Comparison of ENCODE assay signal across 1 cellular context in genomic region chr6:28240517-28240916, GRCh38.
TF ChIP-seq lines count a peak whose summit lies in the region.

No MANE protein-coding gene starts in this region.

TF ChIP-seq in GM12878, 131 proteins besides CTCF, POLR2A, EP300 and RAD21:
- TF ChIP-seq NFXL1 (IDR thresholded peaks at IDR 0.05; ENCODE audit: borderline replicate concordance): no peak
- no peak for TF ChIP-seq SREBF1 (IDR thresholded peaks at IDR 0.05; ENCODE audit: low read length)
- no peak for TF ChIP-seq CREM (IDR thresholded peaks at IDR 0.05; ENCODE audit: low read depth)
- no peak for TF ChIP-seq MXI1 (IDR thresholded peaks at IDR 0.05; ENCODE audit: low read depth, low read length)
- TF ChIP-seq ASH2L (IDR thresholded peaks at IDR 0.05; ENCODE audit: borderline replicate concordance, low read depth): no peak
- TF ChIP-seq ZSCAN29 (IDR thresholded peaks at IDR 0.05): no peak
- TF ChIP-seq CBX5 (IDR thresholded peaks at IDR 0.05; ENCODE audit: low read depth): no peak
- TF ChIP-seq, protein P1, sequence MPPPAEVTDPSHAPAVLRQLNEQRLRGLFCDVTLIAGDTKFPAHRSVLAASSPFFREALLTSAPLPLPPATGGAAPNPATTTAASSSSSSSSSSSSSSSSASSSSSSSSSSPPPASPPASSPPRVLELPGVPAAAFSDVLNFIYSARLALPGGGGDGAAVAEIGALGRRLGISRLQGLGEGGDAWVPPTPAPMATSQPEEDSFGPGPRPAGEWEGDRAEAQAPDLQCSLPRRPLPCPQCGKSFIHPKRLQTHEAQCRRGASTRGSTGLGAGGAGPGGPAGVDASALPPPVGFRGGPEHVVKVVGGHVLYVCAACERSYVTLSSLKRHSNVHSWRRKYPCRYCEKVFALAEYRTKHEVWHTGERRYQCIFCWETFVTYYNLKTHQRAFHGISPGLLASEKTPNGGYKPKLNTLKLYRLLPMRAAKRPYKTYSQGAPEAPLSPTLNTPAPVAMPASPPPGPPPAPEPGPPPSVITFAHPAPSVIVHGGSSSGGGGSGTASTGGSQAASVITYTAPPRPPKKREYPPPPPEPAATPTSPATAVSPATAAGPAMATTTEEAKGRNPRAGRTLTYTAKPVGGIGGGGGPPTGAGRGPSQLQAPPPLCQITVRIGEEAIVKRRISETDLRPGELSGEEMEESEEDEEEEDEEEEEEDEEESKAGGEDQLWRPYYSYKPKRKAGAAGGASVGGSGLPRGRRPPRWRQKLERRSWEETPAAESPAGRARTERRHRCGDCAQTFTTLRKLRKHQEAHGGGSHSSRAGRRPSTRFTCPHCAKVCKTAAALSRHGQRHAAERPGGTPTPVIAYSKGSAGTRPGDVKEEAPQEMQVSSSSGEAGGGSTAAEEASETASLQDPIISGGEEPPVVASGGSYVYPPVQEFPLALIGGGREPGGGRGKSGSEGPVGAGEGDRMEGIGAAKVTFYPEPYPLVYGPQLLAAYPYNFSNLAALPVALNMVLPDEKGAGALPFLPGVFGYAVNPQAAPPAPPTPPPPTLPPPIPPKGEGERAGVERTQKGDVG (CRISPR knock-in tag; IDR thresholded peaks at IDR 0.05): no peak
- TF ChIP-seq BCL11A (IDR thresholded peaks at IDR 0.05; ENCODE audit: low read depth, low read length): no peak
